In genomic region chrX:13899607-13900006, GRCh38 we compare ENCODE assay signal across 11 cellular contexts.
DNase-seq lines count a peak whose midpoint lies in the region; ATAC-seq and TF ChIP-seq lines count a peak whose summit lies in the region.
"Had no signal": no experiment of that assay in that cellular context is flagged by ENCODE, and none has a peak within 500 bp of the region (broad histone marks: within the 10 kb centered on the region; RNA-seq: fewer than 3 reads in every experiment).

No MANE protein-coding gene starts in this region.

- H3K4me3 ChIP-seq in astrocyte of the spinal cord (ENCODE audit: low read depth, low read length), result no peak overlapping the region
- H3K4me3 ChIP-seq: psoas muscle had no signal

- in situ Hi-C loops in astrocyte of the spinal cord (cut with HindIII; ENCODE audit: low sequenced_read_pairs), result no loop called here

- H3K4me1 Mint-ChIP-seq in endothelial cell (ENCODE audit: unreplicated experiment), result no peaks in the 10 kb centered on the region
- H3K4me1 Mint-ChIP-seq in stimulated activated memory B cell treated with anti-CD40 and anti-IgM and Interleukin-4, amounts not matched to agents 10 μg/mL and 1 μg/mL and 100 μg/mL, for 72 hours, result no peaks in the 10 kb centered on the region

- H3K36me3 Mint-ChIP-seq in endothelial cell (ENCODE audit: low read depth, unreplicated experiment), result no peaks in the 10 kb centered on the region
- no peaks in the 10 kb centered on the region for H3K36me3 Mint-ChIP-seq in stimulated activated memory B cell treated with anti-CD40 and anti-IgM and Interleukin-4, amounts not matched to agents 10 μg/mL and 1 μg/mL and 100 μg/mL, for 72 hours

- H3K27me3 Mint-ChIP-seq in endothelial cell (ENCODE audit: unreplicated experiment), result peaks cover 4% of the 10 kb centered on the region
- no peaks in the 10 kb centered on the region for H3K27me3 Mint-ChIP-seq in stimulated activated memory B cell treated with anti-CD40 and anti-IgM and Interleukin-4, amounts not matched to agents 10 μg/mL and 1 μg/mL and 100 μg/mL, for 72 hours

- no peak overlapping the region for H3K27ac Mint-ChIP-seq in endothelial cell (ENCODE audit: unreplicated experiment)
- no peak overlapping the region for H3K27ac Mint-ChIP-seq in stimulated activated memory B cell treated with anti-CD40 and anti-IgM and Interleukin-4, amounts not matched to agents 10 μg/mL and 1 μg/mL and 100 μg/mL, for 72 hours

- DNase-seq in AG08396 (ENCODE audit: low spot score) (peak; percentile 69), HS-27A (ENCODE audit: low read depth) (peak; percentile 22), astrocyte of the spinal cord (ENCODE audit: low read depth, low spot score) (peak; percentile 67), islet precursor cell (peak; percentile 65), endothelial cell (ENCODE audit: low spot score) (no peak), DMS153 treated with DMSO at 0.1 percent for 48 hours (lab: John Stamatoyannopoulos, UW; ENCODE audit: unreplicated experiment) (no peak)
- DNase-seq: NCI-H526, psoas muscle had no signal

- H3K9me3 Mint-ChIP-seq in endothelial cell (ENCODE audit: unreplicated experiment), result no peaks in the 10 kb centered on the region
- H3K9me3 Mint-ChIP-seq in stimulated activated memory B cell treated with anti-CD40 and anti-IgM and Interleukin-4, amounts not matched to agents 10 μg/mL and 1 μg/mL and 100 μg/mL, for 72 hours, result no peaks in the 10 kb centered on the region

- TF ChIP-seq CTCF in astrocyte of the spinal cord (IDR thresholded peaks at IDR 0.05; ENCODE audit: low read depth, low read length), result no peak
- no peak for TF ChIP-seq CTCF in endothelial cell (IDR thresholded peaks at IDR 0.05; ENCODE audit: unreplicated experiment)

- no peak for ATAC-seq in HG02763 (IDR thresholded peaks at IDR 0.05; ENCODE audit: unreplicated experiment)
- ATAC-seq in stimulated activated memory B cell treated with anti-CD40 and anti-IgM and Interleukin-4, amounts not matched to agents 10 μg/mL and 1 μg/mL and 100 μg/mL, for 72 hours, result no peak
- ATAC-seq: activated CD4-positive, CD25-positive, alpha-beta regulatory T cell treated with anti-CD3 and anti-CD28 coated beads, Interleukin-2, amount 50 U/mL, for 24 hours had no signal

- H3K4me3 Mint-ChIP-seq in endothelial cell (ENCODE audit: unreplicated experiment), result no peak overlapping the region
- H3K4me3 Mint-ChIP-seq in stimulated activated memory B cell treated with anti-CD40 and anti-IgM and Interleukin-4, amounts not matched to agents 10 μg/mL and 1 μg/mL and 100 μg/mL, for 72 hours, result no peak overlapping the region

Comparison
In these comparisons a context has a peak if more than half of its experiments do, and no peak if none do; other contexts are left out.
1. DNase-seq: peak in AG08396 (single experiment), HS-27A (single experiment), astrocyte of the spinal cord (single experiment) and islet precursor cell (single experiment); none in endothelial cell (single experiment) and DMS153 treated with DMSO at 0.1 percent for 48 hours (single experiment).